In the genomic region with DNA sequence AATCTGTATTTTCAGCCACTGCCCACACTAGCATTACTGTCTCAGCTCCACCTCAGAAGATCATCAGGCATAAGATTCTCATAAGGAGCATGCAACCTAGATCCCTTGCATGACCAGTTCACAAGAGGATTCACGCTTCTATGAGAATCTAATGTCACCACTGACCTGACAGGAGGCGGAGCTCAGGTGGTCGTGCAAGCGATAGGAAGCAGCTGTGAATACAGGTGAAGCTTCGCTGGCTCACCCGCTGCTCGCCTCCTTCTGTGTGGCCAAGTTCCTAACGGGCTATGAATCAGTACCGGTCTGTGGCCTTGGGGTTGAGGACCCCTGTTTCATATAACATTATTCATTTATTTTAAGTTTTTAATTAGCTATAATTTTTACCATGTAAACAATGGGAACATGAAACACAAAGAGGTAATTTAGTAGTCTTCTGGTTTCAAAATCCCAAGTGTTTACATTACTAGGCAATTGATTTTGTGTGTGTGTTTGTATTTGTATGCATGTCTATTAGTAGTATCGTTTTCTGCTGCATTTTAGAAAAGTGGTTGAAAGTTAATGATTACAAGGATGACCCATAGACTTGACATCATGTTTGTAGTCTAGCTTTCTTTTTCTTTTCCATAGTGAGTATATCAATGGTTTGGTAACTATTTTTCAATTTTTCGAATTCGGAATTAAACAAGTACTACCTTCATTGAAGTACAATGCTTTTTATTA, we compare ENCODE assay signal across 21 cellular contexts.
DNase-seq lines count a peak whose midpoint lies in the region; ATAC-seq and TF ChIP-seq lines count a peak whose summit lies in the region.
"Had no signal": no experiment of that assay in that cellular context is flagged by ENCODE, and none has a peak within 500 bp of the region (broad histone marks: within the 10 kb centered on the region; RNA-seq: fewer than 3 reads in every experiment).

No MANE protein-coding gene starts in this region.

- H3K27ac Mint-ChIP-seq in GM23338, result no peak overlapping the region
- no peak overlapping the region for H3K27ac Mint-ChIP-seq in activated T-helper 17 cell treated with anti-CD3 and anti-CD28 coated beads, Interleukin-2, amount 50 U/mL, for 72 hours
- H3K27ac Mint-ChIP-seq: CD4-positive, alpha-beta memory T cell had no signal

- no peaks in the 10 kb centered on the region for H3F3A ChIP-seq in GM23338 (replicated peaks; ENCODE audit: low read depth)

- no peaks in the 10 kb centered on the region for H3K9me3 ChIP-seq in liver (ENCODE audit: control insufficient read depth in 4 of 4, low read length in 3 of 4)
- H3K9me3 ChIP-seq: Caco-2, SJSA1 had no signal

- H3K4me2 ChIP-seq in GM23338, result no peak overlapping the region

- H3K4me1 ChIP-seq in GM23338 (ENCODE audit: insufficient read depth) (no peaks in the 10 kb centered on the region), liver (ENCODE audit: control insufficient read depth in 4 of 4, insufficient read depth in 4 of 4, low read length in 3 of 4) (peaks cover 0 to 15% (median 6%) of the 10 kb centered on the region in 4 donors)
- H3K4me1 ChIP-seq: SJSA1 had no signal

- no peak overlapping the region for H3K9ac ChIP-seq in liver (ENCODE audit: low read depth in 1 of 2, low read length in 2 of 2)

- no peak for TF ChIP-seq CTCF in GM23338 (conservative IDR thresholded peaks at IDR 0.05; ENCODE audit: low read depth in 2 of 2)
- no peak for TF ChIP-seq CTCF in coronary artery (IDR thresholded peaks at IDR 0.05)
- no peak for TF ChIP-seq CTCF in liver (IDR thresholded peaks at IDR 0.05; ENCODE audit: low read depth, low read length, missing input control)

- no peak for TF ChIP-seq RAD21 in liver (IDR thresholded peaks at IDR 0.05)

- no peak overlapping the region for H3K27ac ChIP-seq in GM23338 (ENCODE audit: low read depth)
- no peak overlapping the region for H3K27ac ChIP-seq in coronary artery
- peak overlapping the region; percentile 28 to 36 for H3K27ac ChIP-seq in liver (ENCODE audit: low read depth in 1 of 2, low read length in 2 of 2)
- H3K27ac ChIP-seq: SJSA1 had no signal

- no peaks in the 10 kb centered on the region for H4K20me1 ChIP-seq in GM23338 (replicated peaks; ENCODE audit: insufficient read depth)

- peaks cover 3% of the 10 kb centered on the region; the same call in 2 of the 3 replicates for H3K36me3 Mint-ChIP-seq in GM23338 (ENCODE audit: low read depth)
- H3K36me3 Mint-ChIP-seq in activated T-helper 17 cell treated with anti-CD3 and anti-CD28 coated beads, Interleukin-2, amount 50 U/mL, for 72 hours (ENCODE audit: low read depth), result no peaks in the 10 kb centered on the region
- H3K36me3 Mint-ChIP-seq: CD4-positive, alpha-beta memory T cell had no signal

- no peaks in the 10 kb centered on the region for H3K79me2 ChIP-seq in GM23338 (replicated peaks; ENCODE audit: insufficient read depth)

- H3K9me3 Mint-ChIP-seq in GM23338, result peaks cover 3% of the 10 kb centered on the region
- H3K9me3 Mint-ChIP-seq in activated T-helper 17 cell treated with anti-CD3 and anti-CD28 coated beads, Interleukin-2, amount 50 U/mL, for 72 hours, result no peaks in the 10 kb centered on the region
- H3K9me3 Mint-ChIP-seq: CD4-positive, alpha-beta memory T cell had no signal

- 76% methylated on average over 12 of the region's 12 CpGs for WGBS in liver

- H2AFZ ChIP-seq in GM23338, result no peak overlapping the region

- DNase-seq in GM23338 (ENCODE audit: low spot score) (peak; percentile 11), NCI-H510A (lab: John Stamatoyannopoulos, UW) (peak; percentile 7), coronary artery (ENCODE audit: low spot score) (peak; percentile 19), NCI-H2081 treated with DMSO at 0.1 percent for 48 hours (lab: John Stamatoyannopoulos, UW) (no peak), G401 (ENCODE audit: low spot score) (no peak)
- DNase-seq: C1 segment of cervical spinal cord; Caco-2; CD4-positive, alpha-beta memory T cell; DMS79 treated with DMSO at 0.1 percent for 48 hours; H7; KBM-7; NCI-H1694 treated with DMSO at 0.1 percent for 48 hours; NCI-H2171 treated with DMSO at 0.1 percent for 48 hours; NCI-H345; NCI-H524 treated with DMSO at 0.1 percent for 48 hours; PC-3; T-helper 2 cell had no signal

- in situ Hi-C loops in G401 (cut with HindIII; ENCODE audit: low sequenced_read_pairs), result no loop called here

- peaks cover 1% of the 10 kb centered on the region for H3K27me3 Mint-ChIP-seq in GM23338 (ENCODE audit: insufficient read depth, low read depth, poor library complexity)
- peaks cover 3% of the 10 kb centered on the region for H3K27me3 Mint-ChIP-seq in activated T-helper 17 cell treated with anti-CD3 and anti-CD28 coated beads, Interleukin-2, amount 50 U/mL, for 72 hours

- H3K27me3 ChIP-seq in GM23338 (ENCODE audit: insufficient read depth), result no peaks in the 10 kb centered on the region
- H3K27me3 ChIP-seq in liver (ENCODE audit: control insufficient read depth in 4 of 4, insufficient read depth in 4 of 4, low read length in 3 of 4), result no peaks in the 10 kb centered on the region
- H3K27me3 ChIP-seq: SJSA1 had no signal

- no peaks in the 10 kb centered on the region for H3K36me3 ChIP-seq in GM23338 (ENCODE audit: insufficient read depth)
- H3K36me3 ChIP-seq in liver (ENCODE audit: control insufficient read depth in 4 of 4, insufficient read depth in 3 of 4, low read depth in 1 of 4, low read length in 3 of 4), result no peaks in the 10 kb centered on the region
- H3K36me3 ChIP-seq: SJSA1 had no signal

- peak; percentile 34; the same call in 1 of the 3 replicates for ATAC-seq in GM23338
- ATAC-seq in activated T-helper 17 cell treated with anti-CD3 and anti-CD28 coated beads, Interleukin-2, amount 50 U/mL, for 72 hours (replicated peaks), result no peak
- ATAC-seq: PC-3, Right ventricle myocardium inferior had no signal

- H3K4me3 ChIP-seq in GM23338 (no peak overlapping the region), coronary artery (no peak overlapping the region), liver (ENCODE audit: low read depth in 1 of 3, low read length in 3 of 3) (no peak overlapping the region)
- H3K4me3 ChIP-seq: SJSA1 had no signal

- no peak overlapping the region for H3K4me3 Mint-ChIP-seq in GM23338
- H3K4me3 Mint-ChIP-seq in activated T-helper 17 cell treated with anti-CD3 and anti-CD28 coated beads, Interleukin-2, amount 50 U/mL, for 72 hours, result no peak overlapping the region
- H3K4me3 Mint-ChIP-seq: CD4-positive, alpha-beta memory T cell had no signal

- H3K9me2 ChIP-seq in GM23338 (ENCODE audit: insufficient read depth), result no peaks in the 10 kb centered on the region

- no peaks in the 10 kb centered on the region for H3K4me1 Mint-ChIP-seq in GM23338
- H3K4me1 Mint-ChIP-seq in activated T-helper 17 cell treated with anti-CD3 and anti-CD28 coated beads, Interleukin-2, amount 50 U/mL, for 72 hours, result no peaks in the 10 kb centered on the region

TF ChIP-seq in GM23338, 12 proteins besides CTCF, POLR2A, EP300 and RAD21 (continues in another document):
- no peak for TF ChIP-seq NANOG (IDR thresholded peaks at IDR 0.05; ENCODE audit: borderline replicate concordance)
- no peak for TF ChIP-seq POLR2AphosphoS5 (IDR thresholded peaks at IDR 0.05; ENCODE audit: low read depth)
- TF ChIP-seq ZNF114 (CRISPR knock-in tag; IDR thresholded peaks at IDR 0.05), result no peak

TF ChIP-seq in liver, 16 proteins besides CTCF, POLR2A, EP300 and RAD21 (continues in another document):
- TF ChIP-seq FOXA1 (IDR thresholded peaks at IDR 0.05), result no peak
- TF ChIP-seq, protein P1, sequence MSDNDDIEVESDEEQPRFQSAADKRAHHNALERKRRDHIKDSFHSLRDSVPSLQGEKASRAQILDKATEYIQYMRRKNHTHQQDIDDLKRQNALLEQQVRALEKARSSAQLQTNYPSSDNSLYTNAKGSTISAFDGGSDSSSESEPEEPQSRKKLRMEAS (IDR thresholded peaks at IDR 0.05), result no peak
- TF ChIP-seq, protein P2, sequence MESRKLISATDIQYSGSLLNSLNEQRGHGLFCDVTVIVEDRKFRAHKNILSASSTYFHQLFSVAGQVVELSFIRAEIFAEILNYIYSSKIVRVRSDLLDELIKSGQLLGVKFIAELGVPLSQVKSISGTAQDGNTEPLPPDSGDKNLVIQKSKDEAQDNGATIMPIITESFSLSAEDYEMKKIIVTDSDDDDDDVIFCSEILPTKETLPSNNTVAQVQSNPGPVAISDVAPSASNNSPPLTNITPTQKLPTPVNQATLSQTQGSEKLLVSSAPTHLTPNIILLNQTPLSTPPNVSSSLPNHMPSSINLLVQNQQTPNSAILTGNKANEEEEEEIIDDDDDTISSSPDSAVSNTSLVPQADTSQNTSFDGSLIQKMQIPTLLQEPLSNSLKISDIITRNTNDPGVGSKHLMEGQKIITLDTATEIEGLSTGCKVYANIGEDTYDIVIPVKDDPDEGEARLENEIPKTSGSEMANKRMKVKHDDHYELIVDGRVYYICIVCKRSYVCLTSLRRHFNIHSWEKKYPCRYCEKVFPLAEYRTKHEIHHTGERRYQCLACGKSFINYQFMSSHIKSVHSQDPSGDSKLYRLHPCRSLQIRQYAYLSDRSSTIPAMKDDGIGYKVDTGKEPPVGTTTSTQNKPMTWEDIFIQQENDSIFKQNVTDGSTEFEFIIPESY (IDR thresholded peaks at IDR 0.05), result no peak
- TF ChIP-seq, protein P3, sequence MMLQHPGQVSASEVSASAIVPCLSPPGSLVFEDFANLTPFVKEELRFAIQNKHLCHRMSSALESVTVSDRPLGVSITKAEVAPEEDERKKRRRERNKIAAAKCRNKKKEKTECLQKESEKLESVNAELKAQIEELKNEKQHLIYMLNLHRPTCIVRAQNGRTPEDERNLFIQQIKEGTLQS (IDR thresholded peaks at IDR 0.05), result no peak
- no peak for TF ChIP-seq SP1 (IDR thresholded peaks at IDR 0.05)
- TF ChIP-seq EGR1 (IDR thresholded peaks at IDR 0.05; ENCODE audit: low read depth in 2 of 2), result no peak

Comparison
In these comparisons a context has a peak if more than half of its experiments do, and no peak if none do; other contexts are left out.
1. DNase-seq: peak in GM23338 (single experiment), NCI-H510A (single experiment) and coronary artery (single experiment); none in NCI-H2081 treated with DMSO at 0.1 percent for 48 hours (single experiment) and G401 (single experiment).
2. H3K27ac ChIP-seq: peak in liver (2 of 2); none in GM23338 (single experiment) and coronary artery (0 of 2).